5 cellular contexts compared by ENCODE assay signal in genomic region chr22:18987114-18987513, GRCh38. TPM values are rescaled to one million over a fixed set of nuclear protein-coding genes. Genes with fewer than 3 reads are reported as not detected.
"Had no signal": no experiment of that assay in that cellular context is flagged by ENCODE, and none has a peak within 500 bp of the region (broad histone marks: within the 10 kb centered on the region; RNA-seq: fewer than 3 reads in every experiment).

No MANE protein-coding gene starts in this region.

RNA-seq across cellular contexts. Expression of gene PRODH, which starts 51.0 kb away (rescaled TPM):
- total RNA-seq: dermis microvascular lymphatic vessel endothelial cell, endothelial cell of umbilical vein, fibroblast of lung, fibroblast of villous mesenchyme, glomerular endothelial cell had no signal
- polyA plus RNA-seq: endothelial cell of umbilical vein had no signal
